ENCODE assay signal across 10 cellular contexts in the genomic region with DNA sequence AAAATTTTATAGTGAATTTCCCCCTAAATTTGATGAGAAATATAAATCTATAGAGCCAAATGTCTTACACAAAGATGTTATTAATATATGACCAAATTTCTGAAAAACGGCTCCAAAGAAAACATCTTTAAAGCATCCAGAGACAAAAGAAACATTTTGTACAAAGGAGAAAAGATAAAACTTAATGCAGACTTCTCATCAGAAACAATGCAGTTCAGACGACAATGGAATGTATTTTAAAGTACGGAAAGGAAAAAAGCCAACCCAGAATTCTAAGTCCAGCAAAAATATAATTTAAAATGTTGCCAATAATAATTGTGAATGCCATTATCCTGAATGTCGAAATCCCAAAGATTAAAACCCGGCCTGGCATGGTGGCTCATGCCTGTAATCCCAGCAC.
"Had no signal": no experiment of that assay in that cellular context is flagged by ENCODE, and none has a peak within 500 bp of the region (broad histone marks: within the 10 kb centered on the region; RNA-seq: fewer than 3 reads in every experiment).

No MANE protein-coding gene starts in this region.

- H3K27ac Mint-ChIP-seq: GM23338, H9, HFFc6 had no signal

- H3K4me3 Mint-ChIP-seq: GM23338, H9, HFFc6 had no signal

- H3K4me1 Mint-ChIP-seq: GM23338 had no signal

- H3K9ac ChIP-seq: GM23248 had no signal

- FAIRE-seq: H1 had no signal

- ATAC-seq: GM23338, HCT116 had no signal

- H3K4me3 ChIP-seq: GM23248, GM23338, HAP-1 had no signal

- H3K4me1 ChIP-seq: HAP-1 had no signal

- H3K4me2 ChIP-seq: GM23338 had no signal

- H2AFZ ChIP-seq: GM23248, GM23338 had no signal

- DNase-seq: GM23248, GOT3, H7, H9, HCEC 1CT, HFFc6 had no signal

- H3K27ac ChIP-seq: GM23248 had no signal

- H3K36me3 ChIP-seq: HAP-1 had no signal
